In genomic region chr16:22296225-22297113, GRCh38 we compare ENCODE assay signal across 1 cellular context.
TF ChIP-seq lines count a peak whose summit lies in the region.

No MANE protein-coding gene starts in this region.

TF ChIP-seq in K562, 482 proteins besides CTCF, POLR2A, EP300 and RAD21 (continued from another document and continues in another):
- no peak for TF ChIP-seq E2F6 (IDR thresholded peaks at IDR 0.05; ENCODE audit: borderline replicate concordance in 1 of 2, extremely low read depth in 1 of 2, insufficient read depth in 1 of 2, insufficient read length in 1 of 2, low read depth in 1 of 2, low read length in 1 of 2, poor library complexity in 1 of 2, severe bottlenecking in 1 of 2)
- TF ChIP-seq ERF (CRISPR knock-in tag; IDR thresholded peaks at IDR 0.05), result no peak
- no peak for TF ChIP-seq CBFA2T3 (IDR thresholded peaks at IDR 0.05)
- TF ChIP-seq ZNF133 (CRISPR knock-in tag; IDR thresholded peaks at IDR 0.05), result no peak
- no peak for TF ChIP-seq SREBF2 (CRISPR knock-in tag; IDR thresholded peaks at IDR 0.05)
- TF ChIP-seq GATAD2A (IDR thresholded peaks at IDR 0.05), result 0 out of 2 replicates have a peak, but pooled peaks have one; percentile 72
- TF ChIP-seq ATF4 (CRISPR knock-in tag; IDR thresholded peaks at IDR 0.05), result no peak
- TF ChIP-seq FOSL1 (tag; conservative IDR thresholded peaks at IDR 0.05), result peak; percentile 46; the same call in 1 of the 2 replicates
- no peak for TF ChIP-seq U2AF2 (optimal IDR thresholded peaks at IDR 0.05; ENCODE audit: low read depth, low read length)
- peak; percentile 96 for TF ChIP-seq HMBOX1 (IDR thresholded peaks at IDR 0.05)
- no peak for TF ChIP-seq PHB (CRISPR knock-in tag; IDR thresholded peaks at IDR 0.05)
- TF ChIP-seq HMG20A (CRISPR knock-in tag; conservative IDR thresholded peaks at IDR 0.05), result no peak
- TF ChIP-seq ARID3B (CRISPR knock-in tag; IDR thresholded peaks at IDR 0.05; ENCODE audit: borderline replicate concordance), result no peak
- TF ChIP-seq ATF3 (IDR thresholded peaks at IDR 0.05), result peak; percentile 17; the same call in 1 of the 2 replicates
- TF ChIP-seq ATF3 (CRISPR knock-in tag; conservative IDR thresholded peaks at IDR 0.05), result no peak
- TF ChIP-seq POLR2AphosphoS2 (IDR thresholded peaks at IDR 0.05; ENCODE audit: low read length), result no peak
- no peak for TF ChIP-seq ARHGAP35 (IDR thresholded peaks at IDR 0.05; ENCODE audit: partially characterized antibody)
- TF ChIP-seq NFE2L1 (tag; IDR thresholded peaks at IDR 0.05; ENCODE audit: borderline replicate concordance, low read depth), result no peak
- peak; percentile 93 for TF ChIP-seq ZNF316 (IDR thresholded peaks at IDR 0.05)
- TF ChIP-seq ZNF609 (CRISPR knock-in tag; IDR thresholded peaks at IDR 0.05; ENCODE audit: borderline replicate concordance), result no peak; the same call in 1 of the 2 replicates
- TF ChIP-seq L3MBTL2 (IDR thresholded peaks at IDR 0.05), result no peak
- peak in 1 of 2 experiments; percentile 14; a peak in 1 of 4 replicates for TF ChIP-seq HDAC1 (IDR thresholded peaks at IDR 0.05)
- TF ChIP-seq ZNF551 (CRISPR knock-in tag; IDR thresholded peaks at IDR 0.05), result no peak
- no peak for TF ChIP-seq ZNF586 (CRISPR knock-in tag; conservative IDR thresholded peaks at IDR 0.05)
- no peak for TF ChIP-seq ZNF589 (CRISPR knock-in tag; IDR thresholded peaks at IDR 0.05; ENCODE audit: low read depth)
- no peak for TF ChIP-seq ILF3 (IDR thresholded peaks at IDR 0.05; ENCODE audit: borderline replicate concordance)
- no peak for TF ChIP-seq ZNF445 (CRISPR knock-in tag; IDR thresholded peaks at IDR 0.05; ENCODE audit: low read depth)
- TF ChIP-seq ZNF354B (CRISPR knock-in tag; IDR thresholded peaks at IDR 0.05), result no peak
- no peak for TF ChIP-seq NFXL1 (CRISPR knock-in tag; IDR thresholded peaks at IDR 0.05)
- no peak for TF ChIP-seq ZNF79 (CRISPR knock-in tag; IDR thresholded peaks at IDR 0.05; ENCODE audit: low read depth)
- 0 out of 2 replicates have a peak, but pooled peaks have one; percentile 63 for TF ChIP-seq ZSCAN29 (IDR thresholded peaks at IDR 0.05)
- no peak for TF ChIP-seq SNAPC5 (CRISPR knock-in tag; IDR thresholded peaks at IDR 0.05)
- TF ChIP-seq PHTF2 (CRISPR knock-in tag; IDR thresholded peaks at IDR 0.05), result no peak
- TF ChIP-seq MECOM (CRISPR knock-in tag; IDR thresholded peaks at IDR 0.05), result 0 out of 2 replicates have a peak, but pooled peaks have one; percentile 55
- TF ChIP-seq SOX6 (IDR thresholded peaks at IDR 0.05), result no peak
- no peak for TF ChIP-seq ZNF212 (CRISPR knock-in tag; IDR thresholded peaks at IDR 0.05)
- no peak for TF ChIP-seq YBX1 (IDR thresholded peaks at IDR 0.05)
- TF ChIP-seq YY1 (IDR thresholded peaks at IDR 0.05; ENCODE audit: borderline replicate concordance in 1 of 3, control insufficient read depth in 1 of 3, extremely low read depth in 1 of 3, insufficient read depth in 3 of 3, insufficient read length in 1 of 3, insufficient replicate concordance in 2 of 3, low read depth in 1 of 3, low read length in 2 of 3), result no peak
- peak; percentile 86 for TF ChIP-seq DACH1 (IDR thresholded peaks at IDR 0.05; ENCODE audit: partially characterized antibody)
- TF ChIP-seq ZNF655 (CRISPR knock-in tag; IDR thresholded peaks at IDR 0.05), result no peak
- TF ChIP-seq MIER1 (IDR thresholded peaks at IDR 0.05; ENCODE audit: low read depth), result no peak
- TF ChIP-seq MTA2 (IDR thresholded peaks at IDR 0.05; ENCODE audit: low read depth), result no peak
- TF ChIP-seq SRSF3 (IDR thresholded peaks at IDR 0.05; ENCODE audit: insufficient read depth, low read length), result no peak
- no peak for TF ChIP-seq ZBTB17 (CRISPR knock-in tag; IDR thresholded peaks at IDR 0.05)
- no peak for TF ChIP-seq STAT5A (IDR thresholded peaks at IDR 0.05; ENCODE audit: borderline replicate concordance, low read length)
- TF ChIP-seq RBM39 (optimal IDR thresholded peaks at IDR 0.05; ENCODE audit: low read depth, low read length), result no peak
- TF ChIP-seq GABPB2 (CRISPR knock-in tag; conservative IDR thresholded peaks at IDR 0.05), result no peak
- no peak for TF ChIP-seq POLR2G (IDR thresholded peaks at IDR 0.05; ENCODE audit: low read depth, low read length)
- no peak for TF ChIP-seq ZKSCAN8 (CRISPR knock-in tag; IDR thresholded peaks at IDR 0.05)
- no peak; a peak in 1 of 4 replicates for TF ChIP-seq RCOR1 (IDR thresholded peaks at IDR 0.05; ENCODE audit: borderline replicate concordance in 1 of 2, low read depth in 2 of 2, low read length in 2 of 2)
- TF ChIP-seq CHCHD3 (CRISPR knock-in tag; IDR thresholded peaks at IDR 0.05), result no peak
- no peak for TF ChIP-seq ZBTB8A (IDR thresholded peaks at IDR 0.05; ENCODE audit: partially characterized antibody)
- TF ChIP-seq SLC30A9 (CRISPR knock-in tag; IDR thresholded peaks at IDR 0.05), result no peak
- TF ChIP-seq CUX1 (CRISPR knock-in tag; IDR thresholded peaks at IDR 0.05), result no peak
- TF ChIP-seq CEBPB (tag; IDR thresholded peaks at IDR 0.05), result peak; percentile 57
